Comparison of ENCODE assay signal across 26 cellular contexts in genomic region chr2:207952564-207953345, GRCh38.
DNase-seq lines count a peak whose midpoint lies in the region; ATAC-seq, FAIRE-seq and TF ChIP-seq lines count a peak whose summit lies in the region.
"Had no signal": no experiment of that assay in that cellular context is flagged by ENCODE, and none has a peak within 500 bp of the region (broad histone marks: within the 10 kb centered on the region; RNA-seq: fewer than 3 reads in every experiment).

No MANE protein-coding gene starts in this region.

- H3K9me3 ChIP-seq in HUES64 (ENCODE audit: insufficient read depth, low read depth, low read length): no peaks in the 10 kb centered on the region
- H3K9me3 ChIP-seq: left ventricle myocardium inferior, upper lobe of right lung had no signal

- WGBS in HUES64: 93% methylated on average over 6 of the region's 6 CpGs

- no peaks in the 10 kb centered on the region for H3K36me3 ChIP-seq in HUES64 (ENCODE audit: insufficient read depth, low read length)
- H3K36me3 ChIP-seq: left ventricle myocardium inferior, upper lobe of right lung, WERI-Rb-1 had no signal

- FAIRE-seq in H54 (lab: Jason Lieb, UNC): peak; percentile 38
- FAIRE-seq: H1, HTR-8/SVneo, islet of Langerhans had no signal

- TF ChIP-seq POLR2A in GM18505 (IDR thresholded peaks at IDR 0.05; ENCODE audit: borderline replicate concordance, extremely low read depth, insufficient read depth, insufficient read length): no peak
- TF ChIP-seq POLR2A in H54 (IDR thresholded peaks at IDR 0.05; ENCODE audit: low read depth, low read length): no peak

- H3K4me3 ChIP-seq in HUES64 (ENCODE audit: low read length) (no peak overlapping the region), retinal pigment epithelial cell (ENCODE audit: low read length) (no peak overlapping the region)
- H3K4me3 ChIP-seq: left ventricle myocardium inferior, upper lobe of right lung had no signal

- TF ChIP-seq CTCF in retinal pigment epithelial cell (conservative IDR thresholded peaks at IDR 0.05; ENCODE audit: low read depth, low read length): no peak

- H3K4me1 ChIP-seq in HUES64 (ENCODE audit: insufficient read depth, low read length): peaks cover 36% of the 10 kb centered on the region
- H3K4me1 ChIP-seq: upper lobe of right lung had no signal

- H3K9ac ChIP-seq in HUES64 (ENCODE audit: low read depth, low read length): no peak overlapping the region

- ATAC-seq in GM18505 (IDR thresholded peaks at IDR 0.05; ENCODE audit: unreplicated experiment) (peak; percentile 58), GM19324 (IDR thresholded peaks at IDR 0.05; ENCODE audit: low FRiP score, unreplicated experiment) (no peak)
- ATAC-seq: naive thymus-derived CD8-positive, alpha-beta T cell; Right ventricle myocardium inferior; stimulated activated effector memory CD8-positive, alpha-beta T cell treated with anti-CD3 and anti-CD28 coated beads, Interleukin-12 subunit alpha, Interleukin-12 subunit beta, amount 100 ng/mL, for 72 hours; upper lobe of right lung had no signal

- no peak for DNase-seq in H54 (ENCODE audit: insufficient read length, low spot score)
- peak; percentile 62 for DNase-seq in retinal pigment epithelial cell (ENCODE audit: low read depth)
- no peak for DNase-seq in NCI-H1105 (lab: John Stamatoyannopoulos, UW)
- DNase-seq in DMS 273 (lab: John Stamatoyannopoulos, UW; ENCODE audit: unreplicated experiment): no peak
- DNase-seq in middle frontal gyrus (ENCODE audit: extremely low spot score, low spot score): no peak
- DNase-seq: aorta; CD4-positive, alpha-beta T cell; dermis blood vessel endothelial cell; DMS153; left ventricle myocardium inferior; naive thymus-derived CD8-positive, alpha-beta T cell; NCI-H1048; NCI-H2081; NCI-H345; NCI-H82; stimulated activated CD4-positive, alpha-beta T cell treated with anti-CD3 and anti-CD28 coated beads, Interleukin-2, amount 100 ng/mL, for 48 hours; upper lobe of right lung; WERI-Rb-1 had no signal

- H3K27ac ChIP-seq in HUES64 (ENCODE audit: low read depth, low read length): peak overlapping the region; percentile 68; the same call in 1 of the 2 replicates
- H3K27ac ChIP-seq: left ventricle myocardium inferior, upper lobe of right lung, WERI-Rb-1 had no signal

- H3K27me3 ChIP-seq in HUES64 (ENCODE audit: insufficient read depth, low read length): no peaks in the 10 kb centered on the region
- H3K27me3 ChIP-seq: upper lobe of right lung had no signal
